8 cellular contexts compared by ENCODE assay signal in the genomic region with DNA sequence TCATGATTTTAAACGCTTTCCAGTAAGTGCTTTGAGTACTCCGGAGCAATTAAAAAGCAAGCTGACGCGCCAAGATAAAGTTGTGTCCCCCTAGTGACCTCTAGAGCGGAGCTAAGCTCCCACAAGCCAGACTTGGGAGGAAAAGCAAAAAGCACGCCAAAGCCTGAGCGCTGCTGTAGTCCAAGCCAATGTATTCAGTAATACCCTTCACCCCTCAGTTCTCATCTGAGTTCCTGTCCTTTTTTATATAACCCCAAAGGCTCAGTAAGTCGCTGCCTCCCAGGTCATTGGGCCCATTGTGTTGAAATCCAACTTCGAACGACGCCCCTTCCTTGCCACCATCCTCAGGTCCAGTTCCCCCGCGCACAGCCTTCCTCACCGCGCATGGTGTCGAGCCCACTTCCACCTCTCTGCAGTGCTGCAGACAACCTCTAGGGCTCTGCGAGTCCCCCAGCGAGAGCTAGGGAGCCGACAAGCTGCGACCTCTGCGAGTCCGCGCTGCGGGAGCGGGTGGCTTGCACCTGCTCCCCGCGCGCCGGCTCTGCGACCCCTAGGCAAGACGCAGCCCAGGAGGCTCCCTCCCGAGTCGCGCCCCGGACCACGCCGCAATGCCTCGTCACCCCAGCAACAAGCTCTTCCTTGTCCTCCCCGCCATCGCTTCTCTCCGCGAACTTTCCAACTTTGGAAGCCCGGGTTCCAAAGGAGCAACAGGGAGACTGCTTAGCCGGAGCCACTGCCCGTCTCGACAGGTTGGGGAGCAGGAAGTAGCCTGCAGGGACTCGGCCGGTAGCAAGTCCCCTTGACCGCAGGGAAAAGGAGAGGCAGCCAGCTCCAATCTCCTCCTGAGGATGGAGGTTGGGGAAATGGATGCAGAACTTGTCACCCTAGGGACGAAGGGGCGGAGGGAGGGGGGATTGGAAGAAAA. TPM values are rescaled to one million over a fixed set of nuclear protein-coding genes. Genes with fewer than 3 reads are reported as not detected.
DNase-seq lines count a peak whose midpoint lies in the region; ATAC-seq and TF ChIP-seq lines count a peak whose summit lies in the region.

No MANE protein-coding gene starts in this region.

- H3K27me3 ChIP-seq in GM06990 (replicated peaks; ENCODE audit: control insufficient read depth, insufficient read depth, low read length) = no peaks in the 10 kb centered on the region; the same call in 1 of the 2 replicates

- no peaks in the 10 kb centered on the region for H3K9me3 Mint-ChIP-seq in T-helper 2 cell treated with Interferon-gamma antibody and Interleukin-4, amounts not matched to agents 5 μg/mL and 100 μg/mL, for 36 hours
- no peaks in the 10 kb centered on the region for H3K9me3 Mint-ChIP-seq in effector memory CD8-positive, alpha-beta T cell
- no peaks in the 10 kb centered on the region for H3K9me3 Mint-ChIP-seq in mesothelial cell of epicardium
- no peaks in the 10 kb centered on the region for H3K9me3 Mint-ChIP-seq in stimulated activated naive CD8-positive, alpha-beta T cell treated with anti-CD3 and anti-CD28 coated beads, Interleukin-15, Interleukin-2, amounts not matched to agents 100 ng/mL and 50 ng/mL, for 24 hours

- TF ChIP-seq EP300 in Ishikawa (IDR thresholded peaks at IDR 0.05; ENCODE audit: borderline replicate concordance) = no peak

- H3K27me3 Mint-ChIP-seq in T-helper 2 cell treated with Interferon-gamma antibody and Interleukin-4, amounts not matched to agents 5 μg/mL and 100 μg/mL, for 36 hours (ENCODE audit: low read depth) = peaks cover 75% of the 10 kb centered on the region
- peaks cover 66 to 81% of the 10 kb centered on the region in 2 donors for H3K27me3 Mint-ChIP-seq in effector memory CD8-positive, alpha-beta T cell
- H3K27me3 Mint-ChIP-seq in mesothelial cell of epicardium (ENCODE audit: low read depth) = peaks cover 86% of the 10 kb centered on the region
- H3K27me3 Mint-ChIP-seq in stimulated activated naive CD8-positive, alpha-beta T cell treated with anti-CD3 and anti-CD28 coated beads, Interleukin-15, Interleukin-2, amounts not matched to agents 100 ng/mL and 50 ng/mL, for 24 hours = peaks cover 75% of the 10 kb centered on the region

- peaks cover 7% of the 10 kb centered on the region for H3K4me1 Mint-ChIP-seq in T-helper 2 cell treated with Interferon-gamma antibody and Interleukin-4, amounts not matched to agents 5 μg/mL and 100 μg/mL, for 36 hours (ENCODE audit: low read depth)
- H3K4me1 Mint-ChIP-seq in effector memory CD8-positive, alpha-beta T cell (ENCODE audit: low read depth in 2 of 2) = peaks cover 9 to 15% of the 10 kb centered on the region in 2 donors
- H3K4me1 Mint-ChIP-seq in mesothelial cell of epicardium = peaks cover 17% of the 10 kb centered on the region
- peaks cover 19% of the 10 kb centered on the region for H3K4me1 Mint-ChIP-seq in stimulated activated naive CD8-positive, alpha-beta T cell treated with anti-CD3 and anti-CD28 coated beads, Interleukin-15, Interleukin-2, amounts not matched to agents 100 ng/mL and 50 ng/mL, for 24 hours (ENCODE audit: low read depth)

- no peak overlapping the region for H3K27ac Mint-ChIP-seq in T-helper 2 cell treated with Interferon-gamma antibody and Interleukin-4, amounts not matched to agents 5 μg/mL and 100 μg/mL, for 36 hours
- H3K27ac Mint-ChIP-seq in effector memory CD8-positive, alpha-beta T cell = no peak overlapping the region
- no peak overlapping the region for H3K27ac Mint-ChIP-seq in mesothelial cell of epicardium
- H3K27ac Mint-ChIP-seq in stimulated activated naive CD8-positive, alpha-beta T cell treated with anti-CD3 and anti-CD28 coated beads, Interleukin-15, Interleukin-2, amounts not matched to agents 100 ng/mL and 50 ng/mL, for 24 hours = no peak overlapping the region

- H3K36me3 Mint-ChIP-seq in T-helper 2 cell treated with Interferon-gamma antibody and Interleukin-4, amounts not matched to agents 5 μg/mL and 100 μg/mL, for 36 hours (ENCODE audit: low read depth) = peaks cover 1% of the 10 kb centered on the region
- no peaks in the 10 kb centered on the region for H3K36me3 Mint-ChIP-seq in effector memory CD8-positive, alpha-beta T cell (ENCODE audit: insufficient read depth)
- H3K36me3 Mint-ChIP-seq in mesothelial cell of epicardium = no peaks in the 10 kb centered on the region
- H3K36me3 Mint-ChIP-seq in stimulated activated naive CD8-positive, alpha-beta T cell treated with anti-CD3 and anti-CD28 coated beads, Interleukin-15, Interleukin-2, amounts not matched to agents 100 ng/mL and 50 ng/mL, for 24 hours (ENCODE audit: low read depth) = no peaks in the 10 kb centered on the region

- peak; percentile 47 for ATAC-seq in GM21717 (IDR thresholded peaks at IDR 0.05; ENCODE audit: unreplicated experiment)
- ATAC-seq in effector memory CD8-positive, alpha-beta T cell (replicated peaks) = peak; percentile 58

- H3K36me3 ChIP-seq in GM06990 (ENCODE audit: control insufficient read depth, insufficient read depth, low read length) = no peaks in the 10 kb centered on the region

- peak overlapping the region; percentile 23 for H3K4me3 Mint-ChIP-seq in T-helper 2 cell treated with Interferon-gamma antibody and Interleukin-4, amounts not matched to agents 5 μg/mL and 100 μg/mL, for 36 hours
- peak overlapping the region; percentile 69 for H3K4me3 Mint-ChIP-seq in effector memory CD8-positive, alpha-beta T cell
- H3K4me3 Mint-ChIP-seq in mesothelial cell of epicardium = peak overlapping the region; percentile 69
- H3K4me3 Mint-ChIP-seq in stimulated activated naive CD8-positive, alpha-beta T cell treated with anti-CD3 and anti-CD28 coated beads, Interleukin-15, Interleukin-2, amounts not matched to agents 100 ng/mL and 50 ng/mL, for 24 hours = peak overlapping the region; percentile 53

- H3K4me3 ChIP-seq in GM06990 (replicated peaks; ENCODE audit: low read depth, low read length) = peak overlapping the region; percentile 42

- TF ChIP-seq RAD21 in Ishikawa (IDR thresholded peaks at IDR 0.05; ENCODE audit: low read depth) = peak; percentile 15; the same call in 1 of the 2 replicates

- DNase-seq in GM06990 (ENCODE audit: extremely low read depth, insufficient read length) (peak; percentile 49), mesothelial cell of epicardium (ENCODE audit: low spot score in 2 of 2, unreplicated experiment in 2 of 2) (peak; percentile 27 to 68), NOMO-1 treated with DMSO at 0.1 percent for 48 hours (lab: John Stamatoyannopoulos, UW; ENCODE audit: unreplicated experiment) (no peak)
- DNase-seq in T-helper 2 cell treated with Interferon-gamma antibody and Interleukin-4, amounts not matched to agents 5 μg/mL and 100 μg/mL, for 36 hours (ENCODE audit: low spot score) = peak; percentile 6
- DNase-seq in effector memory CD8-positive, alpha-beta T cell = peak in 1 of 3 experiments; percentile 4

- TF ChIP-seq CTCF in GM06990 (IDR thresholded peaks at IDR 0.05; ENCODE audit: insufficient read depth, low read length, poor library complexity, severe bottlenecking) (peak; percentile 66), mesothelial cell of epicardium (IDR thresholded peaks at IDR 0.05; ENCODE audit: unreplicated experiment) (peak; percentile 32)

TF ChIP-seq in Ishikawa, 13 proteins besides CTCF, POLR2A, EP300 and RAD21:
- TF ChIP-seq CEBPB (IDR thresholded peaks at IDR 0.05) (no peak), EGR1 (IDR thresholded peaks at IDR 0.05) (no peak), TEAD4 (IDR thresholded peaks at IDR 0.05) (no peak), FOXM1 (IDR thresholded peaks at IDR 0.05; ENCODE audit: borderline replicate concordance, low read depth) (no peak), TAF1 (IDR thresholded peaks at IDR 0.05; ENCODE audit: low read depth) (no peak), TCF12 (IDR thresholded peaks at IDR 0.05; ENCODE audit: low read depth) (no peak)
- TF ChIP-seq, protein P1, sequence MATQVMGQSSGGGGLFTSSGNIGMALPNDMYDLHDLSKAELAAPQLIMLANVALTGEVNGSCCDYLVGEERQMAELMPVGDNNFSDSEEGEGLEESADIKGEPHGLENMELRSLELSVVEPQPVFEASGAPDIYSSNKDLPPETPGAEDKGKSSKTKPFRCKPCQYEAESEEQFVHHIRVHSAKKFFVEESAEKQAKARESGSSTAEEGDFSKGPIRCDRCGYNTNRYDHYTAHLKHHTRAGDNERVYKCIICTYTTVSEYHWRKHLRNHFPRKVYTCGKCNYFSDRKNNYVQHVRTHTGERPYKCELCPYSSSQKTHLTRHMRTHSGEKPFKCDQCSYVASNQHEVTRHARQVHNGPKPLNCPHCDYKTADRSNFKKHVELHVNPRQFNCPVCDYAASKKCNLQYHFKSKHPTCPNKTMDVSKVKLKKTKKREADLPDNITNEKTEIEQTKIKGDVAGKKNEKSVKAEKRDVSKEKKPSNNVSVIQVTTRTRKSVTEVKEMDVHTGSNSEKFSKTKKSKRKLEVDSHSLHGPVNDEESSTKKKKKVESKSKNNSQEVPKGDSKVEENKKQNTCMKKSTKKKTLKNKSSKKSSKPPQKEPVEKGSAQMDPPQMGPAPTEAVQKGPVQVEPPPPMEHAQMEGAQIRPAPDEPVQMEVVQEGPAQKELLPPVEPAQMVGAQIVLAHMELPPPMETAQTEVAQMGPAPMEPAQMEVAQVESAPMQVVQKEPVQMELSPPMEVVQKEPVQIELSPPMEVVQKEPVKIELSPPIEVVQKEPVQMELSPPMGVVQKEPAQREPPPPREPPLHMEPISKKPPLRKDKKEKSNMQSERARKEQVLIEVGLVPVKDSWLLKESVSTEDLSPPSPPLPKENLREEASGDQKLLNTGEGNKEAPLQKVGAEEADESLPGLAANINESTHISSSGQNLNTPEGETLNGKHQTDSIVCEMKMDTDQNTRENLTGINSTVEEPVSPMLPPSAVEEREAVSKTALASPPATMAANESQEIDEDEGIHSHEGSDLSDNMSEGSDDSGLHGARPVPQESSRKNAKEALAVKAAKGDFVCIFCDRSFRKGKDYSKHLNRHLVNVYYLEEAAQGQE (IDR thresholded peaks at IDR 0.05; ENCODE audit: low read depth) = no peak
- TF ChIP-seq, protein P2, sequence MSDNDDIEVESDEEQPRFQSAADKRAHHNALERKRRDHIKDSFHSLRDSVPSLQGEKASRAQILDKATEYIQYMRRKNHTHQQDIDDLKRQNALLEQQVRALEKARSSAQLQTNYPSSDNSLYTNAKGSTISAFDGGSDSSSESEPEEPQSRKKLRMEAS (IDR thresholded peaks at IDR 0.05) = peak; percentile 21; the same call in 1 of the 2 replicates

RNA-seq across cellular contexts. Expression of a gene that starts 3.8 kb away (rescaled TPM):
- 3.9 to 4.3 TPM (median 4.1 TPM) in 3 replicates for total RNA-seq in mesothelial cell of epicardium
